ENCODE assay signal across 1 cellular context in the genomic region with DNA sequence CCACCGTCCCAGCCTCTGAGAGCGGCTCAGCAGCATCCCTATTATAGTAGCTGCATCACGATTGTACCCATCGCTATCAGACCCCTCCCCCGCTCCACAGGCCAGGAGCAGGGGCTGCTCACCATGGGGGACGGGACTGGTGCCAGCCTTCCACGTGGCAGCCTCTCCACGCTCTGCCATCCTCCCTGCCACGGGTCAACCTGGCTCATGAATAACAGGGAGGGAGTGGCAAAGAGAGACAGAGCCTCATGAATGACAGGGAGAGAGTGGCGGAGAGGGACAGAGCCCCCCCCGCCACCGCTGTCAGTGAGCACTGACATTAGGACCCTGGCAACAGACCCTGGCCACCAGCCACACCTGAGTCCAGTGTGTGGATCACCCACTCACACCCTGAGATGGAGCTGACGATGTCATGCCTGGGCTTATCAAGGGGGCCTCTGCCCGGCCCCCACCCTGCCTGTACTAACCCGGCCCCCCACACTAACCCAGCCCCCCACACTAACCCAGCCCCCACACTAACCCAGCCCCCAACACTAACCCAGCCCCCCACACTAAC.
TF ChIP-seq lines count a peak whose summit lies in the region.

No MANE protein-coding gene starts in this region.

TF ChIP-seq in GM23338, 12 proteins besides CTCF, POLR2A, EP300 and RAD21 (continued from another document):
- no peak for TF ChIP-seq NANOG (IDR thresholded peaks at IDR 0.05; ENCODE audit: borderline replicate concordance)
- no peak for TF ChIP-seq ZNF114 (CRISPR knock-in tag; IDR thresholded peaks at IDR 0.05)
- TF ChIP-seq, protein P1, sequence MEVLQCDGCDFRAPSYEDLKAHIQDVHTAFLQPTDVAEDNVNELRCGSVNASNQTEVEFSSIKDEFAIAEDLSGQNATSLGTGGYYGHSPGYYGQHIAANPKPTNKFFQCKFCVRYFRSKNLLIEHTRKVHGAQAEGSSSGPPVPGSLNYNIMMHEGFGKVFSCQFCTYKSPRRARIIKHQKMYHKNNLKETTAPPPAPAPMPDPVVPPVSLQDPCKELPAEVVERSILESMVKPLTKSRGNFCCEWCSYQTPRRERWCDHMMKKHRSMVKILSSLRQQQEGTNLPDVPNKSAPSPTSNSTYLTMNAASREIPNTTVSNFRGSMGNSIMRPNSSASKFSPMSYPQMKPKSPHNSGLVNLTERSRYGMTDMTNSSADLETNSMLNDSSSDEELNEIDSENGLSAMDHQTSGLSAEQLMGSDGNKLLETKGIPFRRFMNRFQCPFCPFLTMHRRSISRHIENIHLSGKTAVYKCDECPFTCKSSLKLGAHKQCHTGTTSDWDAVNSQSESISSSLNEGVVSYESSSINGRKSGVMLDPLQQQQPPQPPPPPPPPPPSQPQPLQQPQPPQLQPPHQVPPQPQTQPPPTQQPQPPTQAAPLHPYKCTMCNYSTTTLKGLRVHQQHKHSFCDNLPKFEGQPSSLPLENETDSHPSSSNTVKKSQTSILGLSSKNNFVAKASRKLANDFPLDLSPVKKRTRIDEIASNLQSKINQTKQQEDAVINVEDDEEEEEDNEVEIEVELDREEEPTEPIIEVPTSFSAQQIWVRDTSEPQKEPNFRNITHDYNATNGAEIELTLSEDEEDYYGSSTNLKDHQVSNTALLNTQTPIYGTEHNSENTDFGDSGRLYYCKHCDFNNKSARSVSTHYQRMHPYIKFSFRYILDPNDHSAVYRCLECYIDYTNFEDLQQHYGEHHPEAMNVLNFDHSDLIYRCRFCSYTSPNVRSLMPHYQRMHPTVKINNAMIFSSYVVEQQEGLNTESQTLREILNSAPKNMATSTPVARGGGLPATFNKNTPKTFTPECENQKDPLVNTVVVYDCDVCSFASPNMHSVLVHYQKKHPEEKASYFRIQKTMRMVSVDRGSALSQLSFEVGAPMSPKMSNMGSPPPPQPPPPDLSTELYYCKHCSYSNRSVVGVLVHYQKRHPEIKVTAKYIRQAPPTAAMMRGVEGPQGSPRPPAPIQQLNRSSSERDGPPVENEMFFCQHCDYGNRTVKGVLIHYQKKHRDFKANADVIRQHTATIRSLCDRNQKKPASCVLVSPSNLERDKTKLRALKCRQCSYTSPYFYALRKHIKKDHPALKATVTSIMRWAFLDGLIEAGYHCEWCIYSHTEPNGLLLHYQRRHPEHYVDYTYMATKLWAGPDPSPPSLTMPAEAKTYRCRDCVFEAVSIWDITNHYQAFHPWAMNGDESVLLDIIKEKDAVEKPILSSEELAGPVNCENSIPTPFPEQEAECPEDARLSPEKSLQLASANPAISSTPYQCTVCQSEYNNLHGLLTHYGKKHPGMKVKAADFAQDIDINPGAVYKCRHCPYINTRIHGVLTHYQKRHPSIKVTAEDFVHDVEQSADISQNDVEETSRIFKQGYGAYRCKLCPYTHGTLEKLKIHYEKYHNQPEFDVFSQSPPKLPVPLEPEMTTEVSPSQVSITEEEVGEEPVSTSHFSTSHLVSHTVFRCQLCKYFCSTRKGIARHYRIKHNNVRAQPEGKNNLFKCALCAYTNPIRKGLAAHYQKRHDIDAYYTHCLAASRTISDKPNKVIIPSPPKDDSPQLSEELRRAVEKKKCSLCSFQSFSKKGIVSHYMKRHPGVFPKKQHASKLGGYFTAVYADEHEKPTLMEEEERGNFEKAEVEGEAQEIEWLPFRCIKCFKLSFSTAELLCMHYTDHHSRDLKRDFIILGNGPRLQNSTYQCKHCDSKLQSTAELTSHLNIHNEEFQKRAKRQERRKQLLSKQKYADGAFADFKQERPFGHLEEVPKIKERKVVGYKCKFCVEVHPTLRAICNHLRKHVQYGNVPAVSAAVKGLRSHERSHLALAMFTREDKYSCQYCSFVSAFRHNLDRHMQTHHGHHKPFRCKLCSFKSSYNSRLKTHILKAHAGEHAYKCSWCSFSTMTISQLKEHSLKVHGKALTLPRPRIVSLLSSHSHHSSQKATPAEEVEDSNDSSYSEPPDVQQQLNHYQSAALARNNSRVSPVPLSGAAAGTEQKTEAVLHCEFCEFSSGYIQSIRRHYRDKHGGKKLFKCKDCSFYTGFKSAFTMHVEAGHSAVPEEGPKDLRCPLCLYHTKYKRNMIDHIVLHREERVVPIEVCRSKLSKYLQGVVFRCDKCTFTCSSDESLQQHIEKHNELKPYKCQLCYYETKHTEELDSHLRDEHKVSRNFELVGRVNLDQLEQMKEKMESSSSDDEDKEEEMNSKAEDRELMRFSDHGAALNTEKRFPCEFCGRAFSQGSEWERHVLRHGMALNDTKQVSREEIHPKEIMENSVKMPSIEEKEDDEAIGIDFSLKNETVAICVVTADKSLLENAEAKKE (CRISPR knock-in tag; IDR thresholded peaks at IDR 0.05), result no peak
